In the genomic region with DNA sequence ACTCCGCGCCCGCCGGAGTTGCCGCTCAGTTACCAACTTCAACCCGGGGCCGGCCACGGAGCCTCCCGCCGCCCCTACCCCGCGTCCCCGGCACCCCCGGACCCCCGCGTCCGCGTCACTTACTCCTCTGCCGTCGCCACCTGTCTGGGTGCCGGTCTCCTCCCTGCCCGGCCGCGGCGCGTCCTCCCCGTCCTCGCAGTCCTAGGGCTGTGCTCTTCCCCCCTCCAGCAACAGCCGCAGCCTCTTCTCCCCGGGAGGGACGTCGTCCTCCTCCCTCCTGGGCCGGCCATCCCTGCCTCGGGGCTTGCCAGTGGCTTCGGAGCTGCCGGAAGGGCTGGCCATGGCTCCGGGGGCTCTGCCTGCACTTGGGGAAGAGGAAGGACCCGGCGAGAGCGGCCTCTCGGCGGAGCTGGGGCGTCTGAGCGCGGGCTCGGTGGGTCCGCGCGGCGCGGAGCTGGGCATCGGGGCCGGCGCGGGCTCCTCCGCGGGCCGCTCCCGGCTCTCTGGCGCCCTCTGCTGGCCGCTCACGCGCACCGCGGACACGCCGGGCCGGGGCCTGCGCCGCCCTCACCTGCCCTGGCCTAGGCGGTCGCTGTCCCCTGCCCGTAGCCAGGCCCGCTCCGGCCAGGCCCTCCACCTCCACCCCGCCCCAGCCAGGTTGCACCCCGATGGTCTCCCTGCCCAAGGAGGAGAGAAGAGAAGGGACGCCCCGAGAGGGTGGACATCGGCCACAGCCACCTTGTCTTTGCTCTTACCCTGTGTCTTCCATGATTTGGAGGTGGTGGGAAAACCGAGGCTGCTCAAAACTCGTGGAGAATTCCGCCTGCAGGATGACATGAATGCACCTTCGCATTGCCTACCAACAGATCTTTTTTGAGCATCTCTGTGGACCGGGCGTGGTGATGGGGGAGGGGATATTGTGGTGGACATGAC, we compare ENCODE assay signal across 1 cellular context.
TF ChIP-seq lines count a peak whose summit lies in the region.

No MANE protein-coding gene starts in this region.

TF ChIP-seq in HepG2, 621 proteins besides CTCF, POLR2A, EP300 and RAD21:
- TF ChIP-seq ZFX (CRISPR knock-in tag; IDR thresholded peaks at IDR 0.05; ENCODE audit: low read depth), result peak; percentile 32; the same call in 1 of the 2 replicates
- TF ChIP-seq STAG1 (CRISPR knock-in tag; IDR thresholded peaks at IDR 0.05), result peak; percentile 66
- TF ChIP-seq ZNF205 (CRISPR knock-in tag; IDR thresholded peaks at IDR 0.05), result peak; percentile 62; the same call in 1 of the 2 replicates
- peak; percentile 60; the same call in 1 of the 2 replicates for TF ChIP-seq ZNF777 (CRISPR knock-in tag; IDR thresholded peaks at IDR 0.05)
- peak; percentile 37 for TF ChIP-seq YY1 (IDR thresholded peaks at IDR 0.05; ENCODE audit: insufficient read depth, insufficient replicate concordance, low read depth, low read length)
- TF ChIP-seq, protein P1, sequence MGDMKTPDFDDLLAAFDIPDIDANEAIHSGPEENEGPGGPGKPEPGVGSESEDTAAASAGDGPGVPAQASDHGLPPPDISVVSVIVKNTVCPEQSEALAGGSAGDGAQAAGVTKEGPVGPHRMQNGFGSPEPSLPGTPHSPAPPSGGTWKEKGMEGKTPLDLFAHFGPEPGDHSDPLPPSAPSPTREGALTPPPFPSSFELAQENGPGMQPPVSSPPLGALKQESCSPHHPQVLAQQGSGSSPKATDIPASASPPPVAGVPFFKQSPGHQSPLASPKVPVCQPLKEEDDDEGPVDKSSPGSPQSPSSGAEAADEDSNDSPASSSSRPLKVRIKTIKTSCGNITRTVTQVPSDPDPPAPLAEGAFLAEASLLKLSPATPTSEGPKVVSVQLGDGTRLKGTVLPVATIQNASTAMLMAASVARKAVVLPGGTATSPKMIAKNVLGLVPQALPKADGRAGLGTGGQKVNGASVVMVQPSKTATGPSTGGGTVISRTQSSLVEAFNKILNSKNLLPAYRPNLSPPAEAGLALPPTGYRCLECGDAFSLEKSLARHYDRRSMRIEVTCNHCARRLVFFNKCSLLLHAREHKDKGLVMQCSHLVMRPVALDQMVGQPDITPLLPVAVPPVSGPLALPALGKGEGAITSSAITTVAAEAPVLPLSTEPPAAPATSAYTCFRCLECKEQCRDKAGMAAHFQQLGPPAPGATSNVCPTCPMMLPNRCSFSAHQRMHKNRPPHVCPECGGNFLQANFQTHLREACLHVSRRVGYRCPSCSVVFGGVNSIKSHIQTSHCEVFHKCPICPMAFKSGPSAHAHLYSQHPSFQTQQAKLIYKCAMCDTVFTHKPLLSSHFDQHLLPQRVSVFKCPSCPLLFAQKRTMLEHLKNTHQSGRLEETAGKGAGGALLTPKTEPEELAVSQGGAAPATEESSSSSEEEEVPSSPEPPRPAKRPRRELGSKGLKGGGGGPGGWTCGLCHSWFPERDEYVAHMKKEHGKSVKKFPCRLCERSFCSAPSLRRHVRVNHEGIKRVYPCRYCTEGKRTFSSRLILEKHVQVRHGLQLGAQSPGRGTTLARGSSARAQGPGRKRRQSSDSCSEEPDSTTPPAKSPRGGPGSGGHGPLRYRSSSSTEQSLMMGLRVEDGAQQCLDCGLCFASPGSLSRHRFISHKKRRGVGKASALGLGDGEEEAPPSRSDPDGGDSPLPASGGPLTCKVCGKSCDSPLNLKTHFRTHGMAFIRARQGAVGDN (CRISPR knock-in tag; IDR thresholded peaks at IDR 0.05), result peak; percentile 25; the same call in 1 of the 2 replicates
- peak; percentile 32; the same call in 1 of the 2 replicates for TF ChIP-seq ZFY (CRISPR knock-in tag; IDR thresholded peaks at IDR 0.05)
- peak; percentile 63 for TF ChIP-seq ZNF263 (CRISPR knock-in tag; IDR thresholded peaks at IDR 0.05)
TF ChIP-seq in HepG2: peak in this region for 8; not testable (repeated sequence) for 613.
